In the genomic region with DNA sequence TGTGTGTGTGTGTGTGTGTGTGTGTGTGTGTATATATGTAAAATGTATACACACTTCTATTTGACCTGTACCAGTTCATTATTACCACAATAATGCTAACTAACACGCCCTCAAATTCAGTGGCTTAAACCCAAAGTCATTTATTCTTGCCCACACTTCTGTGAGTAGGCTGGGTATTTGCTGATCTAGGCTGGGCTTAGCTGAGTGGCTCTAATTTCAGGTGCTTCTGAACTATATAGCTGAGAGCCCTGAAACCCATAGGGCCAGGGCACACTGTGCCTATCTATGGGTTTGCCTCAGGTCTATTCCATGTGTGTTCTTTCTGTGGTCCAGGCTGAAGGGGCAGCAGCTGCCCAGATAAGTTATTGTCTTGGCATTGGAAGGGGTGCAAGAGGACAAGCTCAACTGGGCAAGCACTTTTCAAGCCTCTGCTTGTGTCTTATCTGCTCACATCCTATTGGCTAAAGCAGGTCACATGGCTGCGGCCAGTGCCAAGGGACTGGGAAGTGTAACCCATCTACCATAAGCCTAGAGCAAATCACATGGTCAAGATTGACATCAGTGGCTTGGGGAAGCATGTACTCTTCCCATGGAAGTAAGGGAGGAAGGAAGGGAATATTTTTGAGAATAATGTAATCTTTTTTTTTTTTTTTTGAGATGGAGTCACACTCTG, we compare ENCODE assay signal across 2 cellular contexts.
A peak's percentile ranks its signal among the peaks of the same experiment; 100 is the strongest.
TF ChIP-seq lines count a peak whose summit lies in the region.

No MANE protein-coding gene starts in this region.

TF ChIP-seq in SK-N-SH, 30 proteins besides CTCF, POLR2A, EP300 and RAD21:
- TF ChIP-seq USF1 (IDR thresholded peaks at IDR 0.05; ENCODE audit: borderline replicate concordance, low read depth) (peak; percentile 31; the same call in 1 of the 2 replicates), SIN3A (IDR thresholded peaks at IDR 0.05; ENCODE audit: borderline replicate concordance, low read depth, low read length) (no peak), TCF12 (IDR thresholded peaks at IDR 0.05) (no peak)
- TF ChIP-seq, protein P1, sequence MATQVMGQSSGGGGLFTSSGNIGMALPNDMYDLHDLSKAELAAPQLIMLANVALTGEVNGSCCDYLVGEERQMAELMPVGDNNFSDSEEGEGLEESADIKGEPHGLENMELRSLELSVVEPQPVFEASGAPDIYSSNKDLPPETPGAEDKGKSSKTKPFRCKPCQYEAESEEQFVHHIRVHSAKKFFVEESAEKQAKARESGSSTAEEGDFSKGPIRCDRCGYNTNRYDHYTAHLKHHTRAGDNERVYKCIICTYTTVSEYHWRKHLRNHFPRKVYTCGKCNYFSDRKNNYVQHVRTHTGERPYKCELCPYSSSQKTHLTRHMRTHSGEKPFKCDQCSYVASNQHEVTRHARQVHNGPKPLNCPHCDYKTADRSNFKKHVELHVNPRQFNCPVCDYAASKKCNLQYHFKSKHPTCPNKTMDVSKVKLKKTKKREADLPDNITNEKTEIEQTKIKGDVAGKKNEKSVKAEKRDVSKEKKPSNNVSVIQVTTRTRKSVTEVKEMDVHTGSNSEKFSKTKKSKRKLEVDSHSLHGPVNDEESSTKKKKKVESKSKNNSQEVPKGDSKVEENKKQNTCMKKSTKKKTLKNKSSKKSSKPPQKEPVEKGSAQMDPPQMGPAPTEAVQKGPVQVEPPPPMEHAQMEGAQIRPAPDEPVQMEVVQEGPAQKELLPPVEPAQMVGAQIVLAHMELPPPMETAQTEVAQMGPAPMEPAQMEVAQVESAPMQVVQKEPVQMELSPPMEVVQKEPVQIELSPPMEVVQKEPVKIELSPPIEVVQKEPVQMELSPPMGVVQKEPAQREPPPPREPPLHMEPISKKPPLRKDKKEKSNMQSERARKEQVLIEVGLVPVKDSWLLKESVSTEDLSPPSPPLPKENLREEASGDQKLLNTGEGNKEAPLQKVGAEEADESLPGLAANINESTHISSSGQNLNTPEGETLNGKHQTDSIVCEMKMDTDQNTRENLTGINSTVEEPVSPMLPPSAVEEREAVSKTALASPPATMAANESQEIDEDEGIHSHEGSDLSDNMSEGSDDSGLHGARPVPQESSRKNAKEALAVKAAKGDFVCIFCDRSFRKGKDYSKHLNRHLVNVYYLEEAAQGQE (IDR thresholded peaks at IDR 0.05; ENCODE audit: low read depth, low read length), result no peak

TF ChIP-seq in SK-N-SH treated with all-trans-retinoic acid at 6 μM for 48 hours, 23 proteins besides CTCF, POLR2A, EP300 and RAD21:
- no peak for TF ChIP-seq TSHZ2 (CRISPR knock-in tag; IDR thresholded peaks at IDR 0.05)
- TF ChIP-seq ZC3H10 (CRISPR knock-in tag; IDR thresholded peaks at IDR 0.05), result no peak
- no peak for TF ChIP-seq CSRNP3 (CRISPR knock-in tag; IDR thresholded peaks at IDR 0.05)
- no peak for TF ChIP-seq TCF4 (CRISPR knock-in tag; IDR thresholded peaks at IDR 0.05; ENCODE audit: borderline replicate concordance)
- no peak for TF ChIP-seq ZNF565 (CRISPR knock-in tag; conservative IDR thresholded peaks at IDR 0.05; ENCODE audit: low read depth)
- TF ChIP-seq PATZ1 (CRISPR knock-in tag; IDR thresholded peaks at IDR 0.05; ENCODE audit: borderline replicate concordance), result no peak
- no peak for TF ChIP-seq CSDC2 (CRISPR knock-in tag; IDR thresholded peaks at IDR 0.05)
- TF ChIP-seq, protein P2, sequence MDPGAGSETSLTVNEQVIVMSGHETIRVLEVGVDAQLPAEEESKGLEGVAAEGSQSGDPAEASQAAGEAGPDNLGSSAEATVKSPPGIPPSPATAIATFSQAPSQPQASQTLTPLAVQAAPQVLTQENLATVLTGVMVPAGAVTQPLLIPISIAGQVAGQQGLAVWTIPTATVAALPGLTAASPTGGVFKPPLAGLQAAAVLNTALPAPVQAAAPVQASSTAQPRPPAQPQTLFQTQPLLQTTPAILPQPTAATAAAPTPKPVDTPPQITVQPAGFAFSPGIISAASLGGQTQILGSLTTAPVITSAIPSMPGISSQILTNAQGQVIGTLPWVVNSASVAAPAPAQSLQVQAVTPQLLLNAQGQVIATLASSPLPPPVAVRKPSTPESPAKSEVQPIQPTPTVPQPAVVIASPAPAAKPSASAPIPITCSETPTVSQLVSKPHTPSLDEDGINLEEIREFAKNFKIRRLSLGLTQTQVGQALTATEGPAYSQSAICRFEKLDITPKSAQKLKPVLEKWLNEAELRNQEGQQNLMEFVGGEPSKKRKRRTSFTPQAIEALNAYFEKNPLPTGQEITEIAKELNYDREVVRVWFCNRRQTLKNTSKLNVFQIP (CRISPR knock-in tag; IDR thresholded peaks at IDR 0.05; ENCODE audit: borderline replicate concordance, low read depth), result no peak
- no peak for TF ChIP-seq OSR1 (CRISPR knock-in tag; IDR thresholded peaks at IDR 0.05)
- no peak for TF ChIP-seq ZFP3 (CRISPR knock-in tag; IDR thresholded peaks at IDR 0.05)
- TF ChIP-seq BACH2 (CRISPR knock-in tag; IDR thresholded peaks at IDR 0.05; ENCODE audit: borderline replicate concordance), result no peak
- TF ChIP-seq ISL1 (CRISPR knock-in tag; IDR thresholded peaks at IDR 0.05), result no peak
- TF ChIP-seq ZFP30 (CRISPR knock-in tag; IDR thresholded peaks at IDR 0.05), result no peak
- no peak for TF ChIP-seq SNAI2 (CRISPR knock-in tag; IDR thresholded peaks at IDR 0.05)
- TF ChIP-seq TOX (CRISPR knock-in tag; IDR thresholded peaks at IDR 0.05; ENCODE audit: borderline replicate concordance), result no peak
- TF ChIP-seq ZNF8 (CRISPR knock-in tag; IDR thresholded peaks at IDR 0.05), result no peak
- no peak for TF ChIP-seq PPARA (CRISPR knock-in tag; IDR thresholded peaks at IDR 0.05; ENCODE audit: borderline replicate concordance)
- no peak for TF ChIP-seq ESRRG (CRISPR knock-in tag; IDR thresholded peaks at IDR 0.05)
- TF ChIP-seq, protein P3, sequence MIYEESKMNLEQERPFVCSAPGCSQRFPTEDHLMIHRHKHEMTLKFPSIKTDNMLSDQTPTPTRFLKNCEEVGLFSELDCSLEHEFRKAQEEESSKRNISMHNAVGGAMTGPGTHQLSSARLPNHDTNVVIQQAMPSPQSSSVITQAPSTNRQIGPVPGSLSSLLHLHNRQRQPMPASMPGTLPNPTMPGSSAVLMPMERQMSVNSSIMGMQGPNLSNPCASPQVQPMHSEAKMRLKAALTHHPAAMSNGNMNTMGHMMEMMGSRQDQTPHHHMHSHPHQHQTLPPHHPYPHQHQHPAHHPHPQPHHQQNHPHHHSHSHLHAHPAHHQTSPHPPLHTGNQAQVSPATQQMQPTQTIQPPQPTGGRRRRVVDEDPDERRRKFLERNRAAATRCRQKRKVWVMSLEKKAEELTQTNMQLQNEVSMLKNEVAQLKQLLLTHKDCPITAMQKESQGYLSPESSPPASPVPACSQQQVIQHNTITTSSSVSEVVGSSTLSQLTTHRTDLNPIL (CRISPR knock-in tag; IDR thresholded peaks at IDR 0.05; ENCODE audit: low read depth), result no peak
